In the genomic region with DNA sequence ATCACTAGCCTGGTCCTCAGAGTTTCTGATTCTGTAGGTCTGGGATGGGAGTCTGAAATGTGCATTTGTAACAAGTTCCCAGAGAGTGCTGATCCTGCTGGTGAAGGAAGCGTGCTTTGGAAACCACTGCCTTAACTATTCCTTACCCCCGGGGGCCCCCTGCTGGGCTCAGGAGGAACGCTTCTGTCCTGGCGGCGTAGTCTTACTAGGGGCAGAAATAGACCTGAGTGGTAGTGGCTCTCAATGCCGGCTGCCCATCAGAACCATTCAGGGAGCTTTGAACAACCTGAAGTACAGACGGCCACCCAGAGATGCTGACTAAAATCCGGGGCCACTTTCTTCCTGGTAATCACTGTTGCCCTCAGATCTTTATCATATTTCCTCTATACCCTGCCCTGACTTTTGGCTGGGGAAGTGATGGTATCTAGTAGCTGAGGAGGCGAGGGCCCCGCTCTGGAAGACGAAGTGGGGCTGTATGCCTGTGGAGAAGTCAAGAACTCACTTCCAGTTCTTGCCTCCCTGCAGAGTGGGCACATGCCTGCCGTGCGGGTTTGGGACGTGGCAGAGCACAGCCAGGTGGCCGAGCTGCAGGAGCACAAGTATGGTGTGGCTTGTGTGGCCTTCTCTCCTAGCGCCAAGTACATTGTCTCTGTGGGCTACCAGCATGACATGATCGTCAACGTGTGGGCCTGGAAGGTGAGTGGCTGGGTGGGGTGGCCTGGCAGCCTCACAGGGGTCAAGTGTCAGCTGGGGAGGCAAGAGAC, we compare ENCODE assay signal across 1 cellular context.
TF ChIP-seq lines count a peak whose summit lies in the region.

No MANE protein-coding gene starts in this region.

TF ChIP-seq in HepG2, 621 proteins besides CTCF, POLR2A, EP300 and RAD21:
- TF ChIP-seq, protein P1, sequence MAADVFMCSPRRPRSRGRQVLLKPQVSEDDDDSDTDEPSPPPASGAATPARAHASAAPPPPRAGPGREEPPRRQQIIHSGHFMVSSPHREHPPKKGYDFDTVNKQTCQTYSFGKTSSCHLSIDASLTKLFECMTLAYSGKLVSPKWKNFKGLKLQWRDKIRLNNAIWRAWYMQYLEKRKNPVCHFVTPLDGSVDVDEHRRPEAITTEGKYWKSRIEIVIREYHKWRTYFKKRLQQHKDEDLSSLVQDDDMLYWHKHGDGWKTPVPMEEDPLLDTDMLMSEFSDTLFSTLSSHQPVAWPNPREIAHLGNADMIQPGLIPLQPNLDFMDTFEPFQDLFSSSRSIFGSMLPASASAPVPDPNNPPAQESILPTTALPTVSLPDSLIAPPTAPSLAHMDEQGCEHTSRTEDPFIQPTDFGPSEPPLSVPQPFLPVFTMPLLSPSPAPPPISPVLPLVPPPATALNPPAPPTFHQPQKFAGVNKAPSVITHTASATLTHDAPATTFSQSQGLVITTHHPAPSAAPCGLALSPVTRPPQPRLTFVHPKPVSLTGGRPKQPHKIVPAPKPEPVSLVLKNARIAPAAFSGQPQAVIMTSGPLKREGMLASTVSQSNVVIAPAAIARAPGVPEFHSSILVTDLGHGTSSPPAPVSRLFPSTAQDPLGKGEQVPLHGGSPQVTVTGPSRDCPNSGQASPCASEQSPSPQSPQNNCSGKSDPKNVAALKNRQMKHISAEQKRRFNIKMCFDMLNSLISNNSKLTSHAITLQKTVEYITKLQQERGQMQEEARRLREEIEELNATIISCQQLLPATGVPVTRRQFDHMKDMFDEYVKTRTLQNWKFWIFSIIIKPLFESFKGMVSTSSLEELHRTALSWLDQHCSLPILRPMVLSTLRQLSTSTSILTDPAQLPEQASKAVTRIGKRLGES (CRISPR knock-in tag; IDR thresholded peaks at IDR 0.05; ENCODE audit: borderline replicate concordance) = no peak
- TF ChIP-seq HMG20B (CRISPR knock-in tag; conservative IDR thresholded peaks at IDR 0.05) = no peak
- TF ChIP-seq, protein P2, sequence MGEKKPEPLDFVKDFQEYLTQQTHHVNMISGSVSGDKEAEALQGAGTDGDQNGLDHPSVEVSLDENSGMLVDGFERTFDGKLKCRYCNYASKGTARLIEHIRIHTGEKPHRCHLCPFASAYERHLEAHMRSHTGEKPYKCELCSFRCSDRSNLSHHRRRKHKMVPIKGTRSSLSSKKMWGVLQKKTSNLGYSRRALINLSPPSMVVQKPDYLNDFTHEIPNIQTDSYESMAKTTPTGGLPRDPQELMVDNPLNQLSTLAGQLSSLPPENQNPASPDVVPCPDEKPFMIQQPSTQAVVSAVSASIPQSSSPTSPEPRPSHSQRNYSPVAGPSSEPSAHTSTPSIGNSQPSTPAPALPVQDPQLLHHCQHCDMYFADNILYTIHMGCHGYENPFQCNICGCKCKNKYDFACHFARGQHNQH (CRISPR knock-in tag; IDR thresholded peaks at IDR 0.05) = 0 out of 2 replicates have a peak, but pooled peaks have one; percentile 27
- TF ChIP-seq SMC3 (IDR thresholded peaks at IDR 0.05; ENCODE audit: low read length) = peak; percentile 99
- TF ChIP-seq RBAK (CRISPR knock-in tag; IDR thresholded peaks at IDR 0.05) = 0 out of 2 replicates have a peak, but pooled peaks have one; percentile 39
- TF ChIP-seq, protein P3, sequence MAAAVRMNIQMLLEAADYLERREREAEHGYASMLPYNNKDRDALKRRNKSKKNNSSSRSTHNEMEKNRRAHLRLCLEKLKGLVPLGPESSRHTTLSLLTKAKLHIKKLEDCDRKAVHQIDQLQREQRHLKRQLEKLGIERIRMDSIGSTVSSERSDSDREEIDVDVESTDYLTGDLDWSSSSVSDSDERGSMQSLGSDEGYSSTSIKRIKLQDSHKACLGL (CRISPR knock-in tag; IDR thresholded peaks at IDR 0.05) = 0 out of 2 replicates have a peak, but pooled peaks have one; percentile 24
- TF ChIP-seq TCF12 (IDR thresholded peaks at IDR 0.05) = no peak
- TF ChIP-seq TCF12 (CRISPR knock-in tag; IDR thresholded peaks at IDR 0.05) = no peak
- TF ChIP-seq SAP130 (CRISPR knock-in tag; IDR thresholded peaks at IDR 0.05; ENCODE audit: low read depth) = 0 out of 2 replicates have a peak, but pooled peaks have one; percentile 16
- TF ChIP-seq MTF2 (CRISPR knock-in tag; IDR thresholded peaks at IDR 0.05; ENCODE audit: borderline replicate concordance) = 0 out of 2 replicates have a peak, but pooled peaks have one; percentile 54
- TF ChIP-seq, protein P4, sequence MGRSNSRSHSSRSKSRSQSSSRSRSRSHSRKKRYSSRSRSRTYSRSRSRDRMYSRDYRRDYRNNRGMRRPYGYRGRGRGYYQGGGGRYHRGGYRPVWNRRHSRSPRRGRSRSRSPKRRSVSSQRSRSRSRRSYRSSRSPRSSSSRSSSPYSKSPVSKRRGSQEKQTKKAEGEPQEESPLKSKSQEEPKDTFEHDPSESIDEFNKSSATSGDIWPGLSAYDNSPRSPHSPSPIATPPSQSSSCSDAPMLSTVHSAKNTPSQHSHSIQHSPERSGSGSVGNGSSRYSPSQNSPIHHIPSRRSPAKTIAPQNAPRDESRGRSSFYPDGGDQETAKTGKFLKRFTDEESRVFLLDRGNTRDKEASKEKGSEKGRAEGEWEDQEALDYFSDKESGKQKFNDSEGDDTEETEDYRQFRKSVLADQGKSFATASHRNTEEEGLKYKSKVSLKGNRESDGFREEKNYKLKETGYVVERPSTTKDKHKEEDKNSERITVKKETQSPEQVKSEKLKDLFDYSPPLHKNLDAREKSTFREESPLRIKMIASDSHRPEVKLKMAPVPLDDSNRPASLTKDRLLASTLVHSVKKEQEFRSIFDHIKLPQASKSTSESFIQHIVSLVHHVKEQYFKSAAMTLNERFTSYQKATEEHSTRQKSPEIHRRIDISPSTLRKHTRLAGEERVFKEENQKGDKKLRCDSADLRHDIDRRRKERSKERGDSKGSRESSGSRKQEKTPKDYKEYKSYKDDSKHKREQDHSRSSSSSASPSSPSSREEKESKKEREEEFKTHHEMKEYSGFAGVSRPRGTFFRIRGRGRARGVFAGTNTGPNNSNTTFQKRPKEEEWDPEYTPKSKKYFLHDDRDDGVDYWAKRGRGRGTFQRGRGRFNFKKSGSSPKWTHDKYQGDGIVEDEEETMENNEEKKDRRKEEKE (IDR thresholded peaks at IDR 0.05) = no peak
- TF ChIP-seq ZNF547 (CRISPR knock-in tag; IDR thresholded peaks at IDR 0.05) = 0 out of 2 replicates have a peak, but pooled peaks have one; percentile 53
- no peak for TF ChIP-seq ZNF207 (IDR thresholded peaks at IDR 0.05; ENCODE audit: borderline replicate concordance)
- no peak for TF ChIP-seq EEA1 (CRISPR knock-in tag; IDR thresholded peaks at IDR 0.05; ENCODE audit: borderline replicate concordance)
- TF ChIP-seq XRCC5 (optimal IDR thresholded peaks at IDR 0.05; ENCODE audit: low read length) = peak; percentile 51
- TF ChIP-seq ZNF33B (CRISPR knock-in tag; IDR thresholded peaks at IDR 0.05) = peak; percentile 35; the same call in 1 of the 2 replicates
- TF ChIP-seq JDP2 (CRISPR knock-in tag; IDR thresholded peaks at IDR 0.05; ENCODE audit: borderline replicate concordance) = no peak
- TF ChIP-seq, protein P5, sequence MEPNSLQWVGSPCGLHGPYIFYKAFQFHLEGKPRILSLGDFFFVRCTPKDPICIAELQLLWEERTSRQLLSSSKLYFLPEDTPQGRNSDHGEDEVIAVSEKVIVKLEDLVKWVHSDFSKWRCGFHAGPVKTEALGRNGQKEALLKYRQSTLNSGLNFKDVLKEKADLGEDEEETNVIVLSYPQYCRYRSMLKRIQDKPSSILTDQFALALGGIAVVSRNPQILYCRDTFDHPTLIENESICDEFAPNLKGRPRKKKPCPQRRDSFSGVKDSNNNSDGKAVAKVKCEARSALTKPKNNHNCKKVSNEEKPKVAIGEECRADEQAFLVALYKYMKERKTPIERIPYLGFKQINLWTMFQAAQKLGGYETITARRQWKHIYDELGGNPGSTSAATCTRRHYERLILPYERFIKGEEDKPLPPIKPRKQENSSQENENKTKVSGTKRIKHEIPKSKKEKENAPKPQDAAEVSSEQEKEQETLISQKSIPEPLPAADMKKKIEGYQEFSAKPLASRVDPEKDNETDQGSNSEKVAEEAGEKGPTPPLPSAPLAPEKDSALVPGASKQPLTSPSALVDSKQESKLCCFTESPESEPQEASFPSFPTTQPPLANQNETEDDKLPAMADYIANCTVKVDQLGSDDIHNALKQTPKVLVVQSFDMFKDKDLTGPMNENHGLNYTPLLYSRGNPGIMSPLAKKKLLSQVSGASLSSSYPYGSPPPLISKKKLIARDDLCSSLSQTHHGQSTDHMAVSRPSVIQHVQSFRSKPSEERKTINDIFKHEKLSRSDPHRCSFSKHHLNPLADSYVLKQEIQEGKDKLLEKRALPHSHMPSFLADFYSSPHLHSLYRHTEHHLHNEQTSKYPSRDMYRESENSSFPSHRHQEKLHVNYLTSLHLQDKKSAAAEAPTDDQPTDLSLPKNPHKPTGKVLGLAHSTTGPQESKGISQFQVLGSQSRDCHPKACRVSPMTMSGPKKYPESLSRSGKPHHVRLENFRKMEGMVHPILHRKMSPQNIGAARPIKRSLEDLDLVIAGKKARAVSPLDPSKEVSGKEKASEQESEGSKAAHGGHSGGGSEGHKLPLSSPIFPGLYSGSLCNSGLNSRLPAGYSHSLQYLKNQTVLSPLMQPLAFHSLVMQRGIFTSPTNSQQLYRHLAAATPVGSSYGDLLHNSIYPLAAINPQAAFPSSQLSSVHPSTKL (CRISPR knock-in tag; IDR thresholded peaks at IDR 0.05) = peak; percentile 27; the same call in 1 of the 2 replicates
- no peak for TF ChIP-seq FOSL2 (CRISPR knock-in tag; IDR thresholded peaks at IDR 0.05)
- TF ChIP-seq SMAD3 (CRISPR knock-in tag; IDR thresholded peaks at IDR 0.05) = 0 out of 2 replicates have a peak, but pooled peaks have one; percentile 39
- 0 out of 2 replicates have a peak, but pooled peaks have one; percentile 22 for TF ChIP-seq IRF2 (CRISPR knock-in tag; IDR thresholded peaks at IDR 0.05)
- TF ChIP-seq MBNL3 (CRISPR knock-in tag; conservative IDR thresholded peaks at IDR 0.05) = no peak
- peak; percentile 93 for TF ChIP-seq STAG1 (CRISPR knock-in tag; IDR thresholded peaks at IDR 0.05)
- TF ChIP-seq ZNF546 (CRISPR knock-in tag; conservative IDR thresholded peaks at IDR 0.05) = 0 out of 2 replicates have a peak, but pooled peaks have one; percentile 34
- peak; percentile 19; the same call in 1 of the 2 replicates for TF ChIP-seq ETV5 (CRISPR knock-in tag; IDR thresholded peaks at IDR 0.05; ENCODE audit: borderline replicate concordance)
- 0 out of 2 replicates have a peak, but pooled peaks have one; percentile 33 for TF ChIP-seq HIVEP1 (CRISPR knock-in tag; IDR thresholded peaks at IDR 0.05)
